ENCODE assay signal across 26 cellular contexts in genomic region chr1:196590012-196590708, GRCh38. TPM values are rescaled to one million over a fixed set of nuclear protein-coding genes. Genes with fewer than 3 reads are reported as not detected.
"Had no signal": no experiment of that assay in that cellular context is flagged by ENCODE, and none has a peak within 500 bp of the region (broad histone marks: within the 10 kb centered on the region; RNA-seq: fewer than 3 reads in every experiment).

No MANE protein-coding gene starts in this region.

- FAIRE-seq: RCC 7860 had no signal

- H3K4me1 Mint-ChIP-seq: activated CD4-positive, alpha-beta memory T cell treated with anti-CD3 and anti-CD28 coated beads, Interleukin-2, amount 10 ng/mL, durations not matched to agents 7 days and 5 days; activated CD4-positive, alpha-beta T cell treated with anti-CD3 and anti-CD28 coated beads, Interleukin-2, amount 10 ng/mL, durations not matched to agents 7 days and 5 days; activated naive CD4-positive, alpha-beta T cell treated with anti-CD3 and anti-CD28 coated beads, Interleukin-2, amount 10 ng/mL, durations not matched to agents 7 days and 5 days; activated naive CD8-positive, alpha-beta T cell treated with anti-CD3 and anti-CD28 coated beads for 36 hours; activated T-helper 17 cell treated with anti-CD3 and anti-CD28 coated beads, Interleukin-2, amount 50 U/mL, for 72 hours; T-helper 17 cell had no signal

- DNase-seq: activated CD4-positive, alpha-beta memory T cell treated with anti-CD3 and anti-CD28 coated beads, Interleukin-2, amount 10 ng/mL, durations not matched to agents 7 days and 5 days; activated CD4-positive, alpha-beta T cell treated with anti-CD3 and anti-CD28 coated beads, Interleukin-2, amount 10 ng/mL, durations not matched to agents 7 days and 5 days; activated CD4-positive, CD25-positive, alpha-beta regulatory T cell; activated gamma-delta T cell treated with Interleukin-2 at 50 U/mL for 16 hours; activated naive CD4-positive, alpha-beta T cell treated with anti-CD3 and anti-CD28 coated beads, Interleukin-2, amount 10 ng/mL, durations not matched to agents 7 days and 5 days; activated naive CD8-positive, alpha-beta T cell treated with anti-CD3 and anti-CD28 coated beads for 36 hours; activated T-cell treated with anti-CD3 and anti-CD28 coated beads for 4 hours; activated T-cell treated with anti-CD3 and anti-CD28 coated beads, Interleukin-2, amount 50 U/mL, for 48 hours; brain microvascular endothelial cell; KG1; NCI-H1092; NCI-H1417; NCI-H1930; NCI-H2171; NCI-H2227 treated with DMSO at 0.1 percent for 48 hours; NCI-H526; NCI-H774; NK-92 treated with Interleukin-12 subunit alpha and Interleukin-12 subunit beta, amount 100 ng/mL, for 24 hours; SHP77; T-helper 17 cell; T-helper 9 cell had no signal

- H3K36me3 ChIP-seq: brain microvascular endothelial cell, cardiac muscle cell had no signal

- H3K9me3 Mint-ChIP-seq: activated CD4-positive, alpha-beta memory T cell treated with anti-CD3 and anti-CD28 coated beads, Interleukin-2, amount 10 ng/mL, durations not matched to agents 7 days and 5 days; activated CD4-positive, alpha-beta T cell treated with anti-CD3 and anti-CD28 coated beads, Interleukin-2, amount 10 ng/mL, durations not matched to agents 7 days and 5 days; activated naive CD4-positive, alpha-beta T cell treated with anti-CD3 and anti-CD28 coated beads, Interleukin-2, amount 10 ng/mL, durations not matched to agents 7 days and 5 days; activated T-helper 17 cell treated with anti-CD3 and anti-CD28 coated beads, Interleukin-2, amount 50 U/mL, for 72 hours had no signal

- H3K27me3 Mint-ChIP-seq: activated CD4-positive, alpha-beta memory T cell treated with anti-CD3 and anti-CD28 coated beads, Interleukin-2, amount 10 ng/mL, durations not matched to agents 7 days and 5 days; activated CD4-positive, alpha-beta T cell treated with anti-CD3 and anti-CD28 coated beads, Interleukin-2, amount 10 ng/mL, durations not matched to agents 7 days and 5 days; activated naive CD4-positive, alpha-beta T cell treated with anti-CD3 and anti-CD28 coated beads, Interleukin-2, amount 10 ng/mL, durations not matched to agents 7 days and 5 days; activated naive CD8-positive, alpha-beta T cell treated with anti-CD3 and anti-CD28 coated beads for 36 hours; T-helper 17 cell had no signal

- H3K27ac Mint-ChIP-seq: activated CD4-positive, alpha-beta memory T cell treated with anti-CD3 and anti-CD28 coated beads, Interleukin-2, amount 10 ng/mL, durations not matched to agents 7 days and 5 days; activated naive CD4-positive, alpha-beta T cell treated with anti-CD3 and anti-CD28 coated beads, Interleukin-2, amount 10 ng/mL, durations not matched to agents 7 days and 5 days; activated naive CD8-positive, alpha-beta T cell treated with anti-CD3 and anti-CD28 coated beads for 36 hours; activated T-helper 17 cell treated with anti-CD3 and anti-CD28 coated beads, Interleukin-2, amount 50 U/mL, for 72 hours; T-helper 17 cell had no signal

- H3K4me3 Mint-ChIP-seq: activated CD4-positive, alpha-beta memory T cell treated with anti-CD3 and anti-CD28 coated beads, Interleukin-2, amount 10 ng/mL, durations not matched to agents 7 days and 5 days; activated CD4-positive, alpha-beta T cell treated with anti-CD3 and anti-CD28 coated beads, Interleukin-2, amount 10 ng/mL, durations not matched to agents 7 days and 5 days; activated naive CD4-positive, alpha-beta T cell treated with anti-CD3 and anti-CD28 coated beads, Interleukin-2, amount 10 ng/mL, durations not matched to agents 7 days and 5 days; activated naive CD8-positive, alpha-beta T cell treated with anti-CD3 and anti-CD28 coated beads for 36 hours; activated T-helper 17 cell treated with anti-CD3 and anti-CD28 coated beads, Interleukin-2, amount 50 U/mL, for 72 hours; T-helper 17 cell had no signal

- H3K36me3 Mint-ChIP-seq: activated naive CD4-positive, alpha-beta T cell treated with anti-CD3 and anti-CD28 coated beads, Interleukin-2, amount 10 ng/mL, durations not matched to agents 7 days and 5 days; activated naive CD8-positive, alpha-beta T cell treated with anti-CD3 and anti-CD28 coated beads for 36 hours had no signal

- H3K4me3 ChIP-seq: cardiac muscle cell had no signal

- ATAC-seq: activated T-helper 17 cell treated with anti-CD3 and anti-CD28 coated beads, Interleukin-2, amount 50 U/mL, for 72 hours; T-helper 17 cell had no signal

- H3K27ac ChIP-seq: brain microvascular endothelial cell, cardiac muscle cell had no signal

- H3K27me3 ChIP-seq: brain microvascular endothelial cell, cardiac muscle cell had no signal

RNA-seq across cellular contexts. Expression of gene KCNT2, which starts 18.1 kb away (rescaled TPM):
- total RNA-seq: activated CD4-positive, alpha-beta memory T cell treated with anti-CD3 and anti-CD28 coated beads, Interleukin-2, amount 10 ng/mL, durations not matched to agents 7 days and 5 days; activated CD4-positive, alpha-beta T cell treated with anti-CD3 and anti-CD28 coated beads, Interleukin-2, amount 10 ng/mL, durations not matched to agents 7 days and 5 days; activated CD8-positive, alpha-beta memory T cell treated with anti-CD3 and anti-CD28 coated beads for 36 hours; activated naive CD8-positive, alpha-beta T cell treated with anti-CD3 and anti-CD28 coated beads for 36 hours; SK-MEL-5 had no signal
